ENCODE assay signal across 21 cellular contexts in genomic region chr3:101846709-101847108, GRCh38. TPM values are rescaled to one million over a fixed set of nuclear protein-coding genes. Genes with fewer than 3 reads are reported as not detected.
A peak's percentile ranks its signal among the peaks of the same experiment; 100 is the strongest.
DNase-seq lines count a peak whose midpoint lies in the region; ATAC-seq and TF ChIP-seq lines count a peak whose summit lies in the region.
"Had no signal": no experiment of that assay in that cellular context is flagged by ENCODE, and none has a peak within 500 bp of the region (broad histone marks: within the 10 kb centered on the region; RNA-seq: fewer than 3 reads in every experiment).

No MANE protein-coding gene starts in this region.

- BruUV-seq in Caco-2 (replicated peaks; lab: Mats Ljungman, UMichigan), result no TSS peak

- no peak overlapping the region for H3K4me3 ChIP-seq in Caco-2 (ENCODE audit: low read depth, low read length)
- no peak overlapping the region for H3K4me3 ChIP-seq in spleen

- H3K4me3 Mint-ChIP-seq in Caco-2 (ENCODE audit: unreplicated experiment) (no peak overlapping the region), IgD-negative memory B cell (peak overlapping the region in 3 of 4 donors; percentile 61 to 99 (median 67))
- H3K4me3 Mint-ChIP-seq: endodermal cell, mesothelial cell of epicardium, nephron progenitor cell had no signal

- peak overlapping the region; percentile 42 for H3K27ac Mint-ChIP-seq in Caco-2 (ENCODE audit: unreplicated experiment)
- peak overlapping the region in 2 of 3 donors; percentile 39 to 97 for H3K27ac Mint-ChIP-seq in IgD-negative memory B cell
- H3K27ac Mint-ChIP-seq: endodermal cell, mesothelial cell of epicardium, nephron progenitor cell, progenitor cell of endocrine pancreas had no signal

- peak overlapping the region; percentile 95 for H3K27ac ChIP-seq in epithelial cell of prostate
- peak overlapping the region in 7 of 8 donors; percentile 98 to 100 (median 99) for H3K27ac ChIP-seq in spleen
- H3K27ac ChIP-seq: brain microvascular endothelial cell, HL-60, WERI-Rb-1 had no signal

- no peak for DNase-seq in Caco-2
- no peak for DNase-seq in epithelial cell of prostate (ENCODE audit: low read depth, low spot score)
- DNase-seq in spleen, result no peak
- no peak for DNase-seq in amygdala (lab: John Stamatoyannopoulos, UW)
- no peak for DNase-seq in NCI-H1694 treated with DMSO at 0.1 percent for 48 hours (lab: John Stamatoyannopoulos, UW)
- no peak for DNase-seq in left ventricle myocardium superior
- DNase-seq: activated CD4-positive, alpha-beta T cell treated with anti-CD3 and anti-CD28 coated beads, Interleukin-2, amount 50 U/mL, for 48 hours; activated CD8-positive, alpha-beta memory T cell treated with anti-CD3 and anti-CD28 coated beads, Interleukin-2, amount 50 U/mL, for 48 hours; activated effector memory CD4-positive, alpha-beta T cell treated with Interleukin-2 at 50 U/mL for 16 hours; brain microvascular endothelial cell; DND-41; endodermal cell; NCI-H2107; NCI-H510A treated with DMSO at 0.1 percent for 48 hours; nephron progenitor cell; substantia nigra; WERI-Rb-1 had no signal

- H3K27me3 ChIP-seq in Caco-2 (replicated peaks; ENCODE audit: control insufficient read depth, insufficient read depth, low read length) (no peaks in the 10 kb centered on the region), spleen (replicated peaks in 1 of 7) (no peaks in the 10 kb centered on the region)
- H3K27me3 ChIP-seq: brain microvascular endothelial cell had no signal

- 85 to 97% (median 95%) methylated on average over 2 of the region's 2 CpGs for WGBS in spleen, 5 donors

- H3K4me1 ChIP-seq in Caco-2 (peaks cover 42% of the 10 kb centered on the region), spleen (peaks cover 7 to 49% (median 20%) of the 10 kb centered on the region in 6 donors)

- no peak for ATAC-seq in left ventricle myocardium superior

- H3K36me3 ChIP-seq in Caco-2 (ENCODE audit: control insufficient read depth, insufficient read depth, low read length), result no peaks in the 10 kb centered on the region
- H3K36me3 ChIP-seq in spleen, result peaks cover 0 to under 1% (median 0%) of the 10 kb centered on the region in 6 donors
- H3K36me3 ChIP-seq: WERI-Rb-1 had no signal

- no peaks in the 10 kb centered on the region for H3K27me3 Mint-ChIP-seq in Caco-2 (ENCODE audit: insufficient read depth, unreplicated experiment)
- no peaks in the 10 kb centered on the region for H3K27me3 Mint-ChIP-seq in IgD-negative memory B cell
- H3K27me3 Mint-ChIP-seq: progenitor cell of endocrine pancreas had no signal

- CTCF ChIA-PET in Caco-2 (lab: Charles Lee), result no interaction called here

- TF ChIP-seq CTCF in Caco-2 (IDR thresholded peaks at IDR 0.05; ENCODE audit: insufficient read depth in 1 of 2, low read depth in 1 of 2, low read length in 1 of 2, severe bottlenecking in 1 of 2, unreplicated experiment in 1 of 2) (no peak), spleen (IDR thresholded peaks at IDR 0.05 in 8 of 11, conservative IDR thresholded peaks at IDR 0.05 in 3 of 11) (no peak)

- TF ChIP-seq POLR2A in spleen (IDR thresholded peaks at IDR 0.05), result no peak

- intact Hi-C loops in Caco-2 (cut with micrococcal nuclease; ENCODE audit: unreplicated experiment), result loop anchor here (5.0 kb wide), 1 partner anchor 159 kb away; the partner anchor contains the start of gene RPL24
- intact Hi-C loops in spleen (cut with DNase I; ENCODE audit: low total_unique reads), result no loop called here
- intact Hi-C loops in left ventricle myocardium superior (cut with micrococcal nuclease), result no loop called here

- H3K9me3 Mint-ChIP-seq in Caco-2 (ENCODE audit: unreplicated experiment) (peaks cover 10% of the 10 kb centered on the region), IgD-negative memory B cell (peaks cover 0 to 7% (median 2%) of the 10 kb centered on the region in 3 donors)
- H3K9me3 Mint-ChIP-seq: endodermal cell, nephron progenitor cell had no signal

- H3K36me3 Mint-ChIP-seq in Caco-2 (ENCODE audit: insufficient read depth, unreplicated experiment) (peaks cover 22% of the 10 kb centered on the region), IgD-negative memory B cell (peaks cover 8% of the 10 kb centered on the region)

- H3K9me3 ChIP-seq in Caco-2 (no peaks in the 10 kb centered on the region), spleen (peaks cover 0 to 6% (median 0%) of the 10 kb centered on the region in 8 donors)

- H3K4me1 Mint-ChIP-seq in Caco-2 (ENCODE audit: low read depth, unreplicated experiment), result peaks cover 32% of the 10 kb centered on the region
- H3K4me1 Mint-ChIP-seq in IgD-negative memory B cell, result peaks cover 27 to 59% (median 45%) of the 10 kb centered on the region in 3 donors

- POLR2A ChIA-PET in Caco-2 (lab: Charles Lee), result no interaction called here

RNA-seq across cellular contexts. Expression of gene NFKBIZ, which starts 2.6 kb away (rescaled TPM):
- total RNA-seq in Caco-2 (2022), result 20.2 and 24.5 TPM in 2 replicates
- polyA plus RNA-seq in IgD-negative memory B cell, result 10.1 TPM
- 100 to 1,000 TPM in 3 of 7 donors, 10 to 100 TPM in 4; 59.4 to 220 (median 96.4) TPM for total RNA-seq in spleen
- polyA plus RNA-seq in spleen, result 10 to 100 TPM; 11.6 to 12.1 (median 11.7) TPM
- 15.9 TPM for total RNA-seq in left ventricle myocardium superior
